Comparison of ENCODE assay signal across 8 cellular contexts in the genomic region with DNA sequence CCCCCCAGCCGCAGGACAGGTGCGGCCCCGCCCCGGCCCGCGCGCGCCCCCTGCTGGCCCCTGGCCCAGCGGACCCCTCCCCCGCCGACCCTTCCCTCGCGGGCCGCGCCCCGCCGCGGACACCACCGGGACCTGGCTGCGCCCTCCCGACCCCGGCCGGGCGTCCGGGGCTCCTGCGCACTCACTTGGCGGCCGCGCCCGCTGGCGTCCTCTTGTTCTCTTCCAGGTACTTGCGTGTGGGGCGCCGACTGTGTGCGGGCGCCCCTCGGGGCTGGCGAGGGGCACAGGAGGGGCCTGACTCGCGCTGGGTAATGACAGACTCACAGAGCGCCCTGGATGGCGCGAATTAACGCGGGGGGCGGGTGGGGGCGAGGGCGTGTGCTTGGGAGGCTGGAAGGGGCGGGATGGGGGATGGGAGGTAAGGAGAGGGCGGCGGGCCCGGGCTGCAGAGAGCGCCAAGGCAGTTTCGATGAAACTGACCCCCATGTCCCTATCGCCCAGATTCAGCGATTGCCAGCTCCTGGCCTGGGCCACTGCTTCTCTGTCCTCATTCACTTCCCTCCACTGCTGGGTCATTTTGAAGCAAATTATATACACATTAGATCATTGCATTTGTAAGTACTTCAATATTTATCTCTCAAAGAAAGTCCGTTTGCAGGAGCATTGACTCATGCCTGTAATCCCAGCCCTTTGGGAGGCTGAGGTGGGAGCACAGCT. TPM values are rescaled to one million over a fixed set of nuclear protein-coding genes. Genes with fewer than 3 reads are reported as not detected.
DNase-seq lines count a peak whose midpoint lies in the region; ATAC-seq and FAIRE-seq lines count a peak whose summit lies in the region.

No MANE protein-coding gene starts in this region.

- ATAC-seq in right cardiac atrium (no peak), GM21576 (IDR thresholded peaks at IDR 0.05; ENCODE audit: unreplicated experiment) (no peak), GM21423 (IDR thresholded peaks at IDR 0.05; ENCODE audit: unreplicated experiment) (no peak)

- H3K36me3 ChIP-seq in H7 (replicated peaks; ENCODE audit: control insufficient read depth, insufficient read depth, low read length) = no peaks in the 10 kb centered on the region; the same call in 1 of the 2 replicates

- FAIRE-seq in RCC 7860 (lab: Jason Lieb, UNC) = no peak

- peaks cover 16% of the 10 kb centered on the region for H3K4me1 Mint-ChIP-seq in activated naive CD8-positive, alpha-beta T cell (ENCODE audit: low read depth)

- WGBS in right cardiac atrium = 2% methylated on average over 57 of the region's 57 CpGs

- no peaks in the 10 kb centered on the region for H3K9me3 ChIP-seq in right cardiac atrium (ENCODE audit: control insufficient read depth, low read length)

- H3K27me3 ChIP-seq in H7 (ENCODE audit: control insufficient read depth, insufficient read depth, low read length) = peaks cover 1% of the 10 kb centered on the region; the same call in 1 of the 2 replicates
- H3K27me3 ChIP-seq in right cardiac atrium (ENCODE audit: control insufficient read depth, insufficient read depth) = no peaks in the 10 kb centered on the region

- intact Hi-C loops in right cardiac atrium (cut with DNase I) = no loop called here

- no peak overlapping the region for H3K27ac ChIP-seq in right cardiac atrium (ENCODE audit: low read length)

- H3K4me3 ChIP-seq in H7 (ENCODE audit: insufficient read depth, low read depth, low read length) (peak overlapping the region; percentile 60), right cardiac atrium (ENCODE audit: low read length) (peak overlapping the region; percentile 56), skeletal muscle cell (ENCODE audit: low read depth, low read length) (peak overlapping the region; percentile 58)

- no peak overlapping the region for H3K27ac Mint-ChIP-seq in activated naive CD8-positive, alpha-beta T cell

- no peaks in the 10 kb centered on the region for H3K9me3 Mint-ChIP-seq in activated naive CD8-positive, alpha-beta T cell (ENCODE audit: low read depth)

- H3K27me3 Mint-ChIP-seq in activated naive CD8-positive, alpha-beta T cell = no peaks in the 10 kb centered on the region

- no peaks in the 10 kb centered on the region for H3K4me1 ChIP-seq in right cardiac atrium (ENCODE audit: control insufficient read depth, insufficient read depth, low read length)

- DNase-seq in AG20443 (ENCODE audit: low spot score) = peak; percentile 40
- peak; percentile 99 for DNase-seq in H7
- peak; percentile 53 for DNase-seq in RCC 7860 (ENCODE audit: low spot score)
- DNase-seq in right cardiac atrium = no peak
- peak; percentile 51 for DNase-seq in skeletal muscle cell (ENCODE audit: low read depth)

- H3K36me3 Mint-ChIP-seq in activated naive CD8-positive, alpha-beta T cell = peaks cover 2% of the 10 kb centered on the region

- H3K4me3 Mint-ChIP-seq in activated naive CD8-positive, alpha-beta T cell = peak overlapping the region; percentile 84

RNA-seq across cellular contexts. Expression of a gene that starts 0.4 kb away (rescaled TPM):
- total RNA-seq in H7 (2014; rRNA removed; shearing (Covaris generic)) = 59.7 and 71.4 TPM in 2 replicates
- 1 to 10 TPM; 1.7 to 2.5 (median 2.0) TPM for total RNA-seq in right cardiac atrium
- 2.3 TPM for polyA plus RNA-seq in right cardiac atrium

RNA-seq across cellular contexts. Expression of a gene that starts 57.4 kb away (rescaled TPM):
- total RNA-seq in H7 (2014; rRNA removed; shearing (Covaris generic)) = not detected in 2 replicates
- not detected for total RNA-seq in right cardiac atrium
- not detected for polyA plus RNA-seq in right cardiac atrium

Comparison
In these comparisons a context has a peak if more than half of its experiments do, and no peak if none do; other contexts are left out.
1. DNase-seq: peak in AG20443 (single experiment), H7 (single experiment), RCC 7860 (single experiment) and skeletal muscle cell (single experiment); none in right cardiac atrium (0 of 3).
2. RNA of a gene that starts 0.4 kb away (total RNA-seq): 59.7 to 71.4 TPM in H7; 1.7 to 2.5 TPM in right cardiac atrium; every median in the first group is over 10 times any median in the second.
3. Peak in every context shown above with its lines, with median percentiles within 50 percentile points of each other: H3K4me3 ChIP-seq.